In the genomic region with DNA sequence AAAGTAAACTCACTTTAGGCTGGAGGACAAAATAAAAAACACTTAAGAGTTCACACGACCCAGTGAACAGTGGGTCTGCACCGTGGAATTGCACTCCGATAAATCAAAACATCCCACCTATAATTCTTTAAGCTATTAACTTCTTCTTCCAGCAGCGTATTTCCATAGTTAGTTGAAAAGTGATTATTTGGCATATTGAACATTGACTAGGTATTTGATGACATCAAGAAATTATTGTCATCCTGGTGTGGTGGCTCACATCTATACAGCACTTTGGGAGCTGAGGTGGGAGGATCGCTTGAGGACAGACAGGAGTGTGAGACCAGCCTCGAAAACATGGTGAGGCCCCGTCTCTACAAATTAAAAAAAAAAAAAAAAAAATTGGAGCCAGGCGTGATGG, we compare ENCODE assay signal across 1 cellular context.
A peak's percentile ranks its signal among the peaks of the same experiment; 100 is the strongest.
TF ChIP-seq lines count a peak whose summit lies in the region.

No MANE protein-coding gene starts in this region.

TF ChIP-seq in HepG2, 621 proteins besides CTCF, POLR2A, EP300 and RAD21:
- TF ChIP-seq GLI4 (CRISPR knock-in tag; IDR thresholded peaks at IDR 0.05; ENCODE audit: borderline replicate concordance) (no peak), MAFF (IDR thresholded peaks at IDR 0.05; ENCODE audit: low read depth, low read length) (peak; percentile 52), MAFK (conservative IDR thresholded peaks at IDR 0.05 in 1 of 2, IDR thresholded peaks at IDR 0.05 in 1 of 2; ENCODE audit: low read length in 2 of 2) (peak; percentile 45 to 51; a peak in 3 of 4 replicates)
